In the genomic region with DNA sequence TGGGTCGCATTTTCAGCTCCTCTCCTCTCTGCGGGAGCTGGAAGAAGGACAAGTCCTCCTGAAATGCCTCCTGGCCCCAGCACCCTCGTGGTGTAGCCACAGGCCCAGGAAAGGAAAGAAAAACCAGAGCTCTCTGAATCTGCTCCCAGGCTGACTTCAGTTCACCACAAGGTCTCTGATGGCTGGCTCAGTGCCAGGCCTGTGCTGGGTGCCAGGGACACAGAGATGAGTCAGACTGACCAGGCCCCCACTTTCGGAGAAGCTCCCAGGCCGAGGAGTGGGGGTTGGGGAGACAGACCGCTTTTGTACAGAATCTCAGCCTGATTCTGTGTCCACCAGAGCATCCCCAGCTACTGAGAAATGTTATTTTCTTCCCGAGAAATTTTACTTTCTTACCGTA, we compare ENCODE assay signal across 8 cellular contexts. TPM values are rescaled to one million over a fixed set of nuclear protein-coding genes. Genes with fewer than 3 reads are reported as not detected.
DNase-seq lines count a peak whose midpoint lies in the region; ATAC-seq and TF ChIP-seq lines count a peak whose summit lies in the region.

No MANE protein-coding gene starts in this region.

- H3K4me3 ChIP-seq in retinal pigment epithelial cell (ENCODE audit: low read length) = no peak overlapping the region

- intact Hi-C loops in activated naive CD4-positive, alpha-beta T cell treated with anti-CD3 and anti-CD28 coated beads for 36 hours (cut with micrococcal nuclease) = no loop called here
- intact Hi-C loops in Right ventricle myocardium inferior (cut with DNase I) = no loop called here

- DNase-seq in AML-193 (lab: John Stamatoyannopoulos, UW) = peak; percentile 9 to 25
- DNase-seq in H4 (ENCODE audit: low spot score) = peak; percentile 97
- DNase-seq in RKO (ENCODE audit: low spot score) = peak; percentile 69
- peak; percentile 69 for DNase-seq in activated naive CD4-positive, alpha-beta T cell treated with anti-CD3 and anti-CD28 coated beads for 36 hours
- DNase-seq in Right ventricle myocardium inferior (ENCODE audit: missing footprints) = peak; percentile 96
- DNase-seq in retinal pigment epithelial cell (ENCODE audit: low read depth) = peak; percentile 87

- no peaks in the 10 kb centered on the region for H3K27me3 Mint-ChIP-seq in activated naive CD4-positive, alpha-beta T cell treated with anti-CD3 and anti-CD28 coated beads for 36 hours (ENCODE audit: low read depth)

- peaks cover 13% of the 10 kb centered on the region for H3K9me3 Mint-ChIP-seq in activated naive CD4-positive, alpha-beta T cell treated with anti-CD3 and anti-CD28 coated beads for 36 hours

- no peak for TF ChIP-seq CTCF in retinal pigment epithelial cell (conservative IDR thresholded peaks at IDR 0.05; ENCODE audit: low read depth, low read length)

- no peak overlapping the region for H3K4me3 Mint-ChIP-seq in activated naive CD4-positive, alpha-beta T cell treated with anti-CD3 and anti-CD28 coated beads for 36 hours

- H3K4me1 Mint-ChIP-seq in activated naive CD4-positive, alpha-beta T cell treated with anti-CD3 and anti-CD28 coated beads for 36 hours (ENCODE audit: low read depth) = peaks cover 82% of the 10 kb centered on the region

- H3K27ac Mint-ChIP-seq in activated naive CD4-positive, alpha-beta T cell treated with anti-CD3 and anti-CD28 coated beads for 36 hours = no peak overlapping the region

- CTCF ChIA-PET in activated naive CD4-positive, alpha-beta T cell treated with anti-CD3 and anti-CD28 coated beads for 36 hours (lab: Charles Lee) = interaction anchor here (0.6 to 3.6 kb wide), 5 partner anchors 9 to 46 kb away, joined by 3 to 20 read pairs (median 4); no protein-coding TSS in a partner anchor

- H3K36me3 Mint-ChIP-seq in activated naive CD4-positive, alpha-beta T cell treated with anti-CD3 and anti-CD28 coated beads for 36 hours (ENCODE audit: low read depth) = peaks cover 15% of the 10 kb centered on the region

- ATAC-seq in Right ventricle myocardium inferior (peak; percentile 90), GM19324 (IDR thresholded peaks at IDR 0.05; ENCODE audit: low FRiP score, unreplicated experiment) (no peak), GM21381 (IDR thresholded peaks at IDR 0.05; ENCODE audit: unreplicated experiment) (no peak)

RNA-seq across cellular contexts. Expression of gene GLIPR2, which starts 12.1 kb away (rescaled TPM):
- 5.5 and 9.7 TPM in 2 replicates for total RNA-seq in H4 (2014; rRNA removed; shearing (Covaris generic))
- total RNA-seq in activated naive CD4-positive, alpha-beta T cell treated with anti-CD3 and anti-CD28 coated beads for 36 hours = 1 to 10 TPM; 8.0 to 9.7 TPM
- 8.9 TPM for total RNA-seq in Right ventricle myocardium inferior

RNA-seq across cellular contexts. Expression of gene CCIN, which starts 20.5 kb away (rescaled TPM):
- total RNA-seq in H4 (2014; rRNA removed; shearing (Covaris generic)) = 0.17 TPM in 1 of 2 replicates, not detected in the other
- total RNA-seq in activated naive CD4-positive, alpha-beta T cell treated with anti-CD3 and anti-CD28 coated beads for 36 hours = not detected
- not detected for total RNA-seq in Right ventricle myocardium inferior

RNA-seq across cellular contexts. Expression of gene CLTA, which starts 42.1 kb away (rescaled TPM):
- total RNA-seq in H4 (2014; rRNA removed; shearing (Covaris generic)) = 441 and 475 TPM in 2 replicates
- total RNA-seq in activated naive CD4-positive, alpha-beta T cell treated with anti-CD3 and anti-CD28 coated beads for 36 hours = 100 to 1,000 TPM in 1 of 2 experiments, 10 to 100 TPM in 1; 96.4 to 101 TPM
- total RNA-seq in Right ventricle myocardium inferior = 69.4 TPM

Comparison
In these comparisons a context has a peak if more than half of its experiments do, and no peak if none do; other contexts are left out.
1. DNase-seq: peak in every context shown above with its lines; median percentile 97 in H4; 96 in Right ventricle myocardium inferior; 87 in retinal pigment epithelial cell; 69 in RKO; 69 in activated naive CD4-positive, alpha-beta T cell treated with anti-CD3 and anti-CD28 coated beads for 36 hours; 17 in AML-193.